ENCODE assay signal across 21 cellular contexts in genomic region chr7:106883627-106884026, GRCh38. TPM values are rescaled to one million over a fixed set of nuclear protein-coding genes. Genes with fewer than 3 reads are reported as not detected.
A peak's percentile ranks its signal among the peaks of the same experiment; 100 is the strongest.
DNase-seq lines count a peak whose midpoint lies in the region; TF ChIP-seq lines count a peak whose summit lies in the region.
"Had no signal": no experiment of that assay in that cellular context is flagged by ENCODE, and none has a peak within 500 bp of the region (broad histone marks: within the 10 kb centered on the region; RNA-seq: fewer than 3 reads in every experiment).

No MANE protein-coding gene starts in this region.

- DNase-seq in NOMO-1 treated with DMSO at 0.1 percent for 48 hours (lab: John Stamatoyannopoulos, UW; ENCODE audit: unreplicated experiment) (peak; percentile 9), NOMO-1 (lab: John Stamatoyannopoulos, UW; ENCODE audit: unreplicated experiment in 2 of 2) (no peak), HCEC 1CT (peak; percentile 13), renal cortical epithelial cell (ENCODE audit: low read depth) (peak; percentile 28), NCI-H1105 treated with DMSO at 0.1 percent for 48 hours (lab: John Stamatoyannopoulos, UW) (no peak), NCI-H2196 (lab: John Stamatoyannopoulos, UW; ENCODE audit: unreplicated experiment) (no peak), NCI-H187 (lab: John Stamatoyannopoulos, UW) (no peak)
- DNase-seq: 8988T; activated CD4-positive, alpha-beta T cell treated with anti-CD3 and anti-CD28 coated beads, Interleukin-2, amount 50 U/mL, for 1 hour; activated gamma-delta T cell treated with Interleukin-2 at 50 U/mL for 16 hours; amygdala; caudate nucleus; erythroblast; gastrocnemius medialis; NK-92 treated with Interleukin-12 subunit alpha and Interleukin-12 subunit beta, amount 100 ng/mL, for 24 hours; stimulated activated CD4-positive, alpha-beta T cell treated with anti-CD3 and anti-CD28 coated beads, Interleukin-2, amount 100 ng/mL, for 24 hours; SW 1271; upper lobe of right lung had no signal

- no peaks in the 10 kb centered on the region for H4K20me1 ChIP-seq in OCI-LY1 (ENCODE audit: insufficient read depth, low read length)

- peaks cover 20% of the 10 kb centered on the region for H3K4me1 ChIP-seq in OCI-LY1 (ENCODE audit: insufficient read depth, low read length, severe bottlenecking)
- H3K4me1 ChIP-seq: gastrocnemius medialis, prostate gland, upper lobe of right lung had no signal

- no peak overlapping the region for H2AFZ ChIP-seq in OCI-LY1 (ENCODE audit: low read length)

- TF ChIP-seq CTCF in OCI-LY1 (IDR thresholded peaks at IDR 0.05; ENCODE audit: low read length): no peak

- no peaks in the 10 kb centered on the region for H3K79me2 ChIP-seq in OCI-LY1 (ENCODE audit: insufficient read depth, low read length)

- no peaks in the 10 kb centered on the region for H3K27me3 ChIP-seq in OCI-LY1 (ENCODE audit: insufficient read depth, low read length)
- H3K27me3 ChIP-seq: gastrocnemius medialis, upper lobe of right lung had no signal

- peaks cover 97% of the 10 kb centered on the region for H3K36me3 ChIP-seq in OCI-LY1 (ENCODE audit: insufficient read depth, low read length)
- H3K36me3 ChIP-seq: gastrocnemius medialis, prostate gland had no signal

- peak overlapping the region; percentile 10; the same call in 1 of the 2 replicates for H3K4me2 ChIP-seq in OCI-LY1 (ENCODE audit: low read length)

- no peaks in the 10 kb centered on the region for H3F3A ChIP-seq in OCI-LY1 (ENCODE audit: insufficient read depth, low read length)

- H3K27ac ChIP-seq in OCI-LY1 (ENCODE audit: low read depth, low read length, poor library complexity, severe bottlenecking): peak overlapping the region; percentile 35
- H3K27ac ChIP-seq: gastrocnemius medialis, prostate gland, upper lobe of right lung had no signal

- H3K9me3 ChIP-seq in OCI-LY1 (ENCODE audit: low read length): no peaks in the 10 kb centered on the region
- H3K9me3 ChIP-seq: gastrocnemius medialis, prostate gland, upper lobe of right lung had no signal

- no peaks in the 10 kb centered on the region for H3K9me2 ChIP-seq in OCI-LY1 (ENCODE audit: low read depth, low read length)

- H3K9ac ChIP-seq in OCI-LY1 (ENCODE audit: low read length): no peak overlapping the region

- H3K4me3 ChIP-seq in OCI-LY1 (ENCODE audit: low read depth, low read length, poor library complexity, severe bottlenecking): no peak overlapping the region
- H3K4me3 ChIP-seq: gastrocnemius medialis, prostate gland, upper lobe of right lung had no signal

RNA-seq across cellular contexts. Expression of gene PIK3CG, which starts 18.5 kb away (rescaled TPM):
- not detected in 2 replicates for total RNA-seq in renal cortical epithelial cell
- total RNA-seq: neural crest cell had no signal

Comparison
In these comparisons a context has a peak if more than half of its experiments do, and no peak if none do; other contexts are left out.
1. DNase-seq: peak in NOMO-1 treated with DMSO at 0.1 percent for 48 hours (single experiment), HCEC 1CT (single experiment) and renal cortical epithelial cell (single experiment); none in NOMO-1 (0 of 2), NCI-H1105 treated with DMSO at 0.1 percent for 48 hours (single experiment), NCI-H2196 (single experiment) and NCI-H187 (0 of 2).